In genomic region chr16:23679274-23679985, GRCh38 we compare ENCODE assay signal across 8 cellular contexts. TPM values are rescaled to one million over a fixed set of nuclear protein-coding genes. Genes with fewer than 3 reads are reported as not detected.
DNase-seq lines count a peak whose midpoint lies in the region; ATAC-seq lines count a peak whose summit lies in the region.

No MANE protein-coding gene starts in this region.

- H3K9me3 ChIP-seq in iPS-18c (ENCODE audit: control insufficient read depth, insufficient read depth, low read length), result no peaks in the 10 kb centered on the region

- peaks cover 30% of the 10 kb centered on the region for H3K4me1 Mint-ChIP-seq in activated T-cell treated with anti-CD3 and anti-CD28 coated beads, Interleukin-2, amount 50 U/mL, for 72 hours (ENCODE audit: low read depth)
- H3K4me1 Mint-ChIP-seq in stimulated activated naive CD8-positive, alpha-beta T cell treated with anti-CD3 and anti-CD28 coated beads, Interleukin-15, Interleukin-2, amounts not matched to agents 100 ng/mL and 50 ng/mL, for 24 hours (ENCODE audit: low read depth), result peaks cover 19% of the 10 kb centered on the region

- intact Hi-C loops in sciatic nerve (cut with DNase I), result no loop called here

- H3K27me3 Mint-ChIP-seq in activated T-cell treated with anti-CD3 and anti-CD28 coated beads, Interleukin-2, amount 50 U/mL, for 72 hours (ENCODE audit: low read depth), result no peaks in the 10 kb centered on the region
- no peaks in the 10 kb centered on the region for H3K27me3 Mint-ChIP-seq in stimulated activated naive CD8-positive, alpha-beta T cell treated with anti-CD3 and anti-CD28 coated beads, Interleukin-15, Interleukin-2, amounts not matched to agents 100 ng/mL and 50 ng/mL, for 24 hours

- H3K4me3 Mint-ChIP-seq in activated T-cell treated with anti-CD3 and anti-CD28 coated beads, Interleukin-2, amount 50 U/mL, for 72 hours, result peak overlapping the region; percentile 96
- peak overlapping the region; percentile 92 for H3K4me3 Mint-ChIP-seq in stimulated activated naive CD8-positive, alpha-beta T cell treated with anti-CD3 and anti-CD28 coated beads, Interleukin-15, Interleukin-2, amounts not matched to agents 100 ng/mL and 50 ng/mL, for 24 hours

- DNase-seq in ACHN (peak; percentile 71), GF-D8 (lab: John Stamatoyannopoulos, UW) (peak; percentile 25), NCI-H1092 treated with DMSO at 0.1 percent for 48 hours (lab: John Stamatoyannopoulos, UW) (peak; percentile 17), hypothalamus (lab: John Stamatoyannopoulos, UW) (no peak), sciatic nerve (ENCODE audit: low spot score) (no peak)
- DNase-seq in activated T-cell treated with anti-CD3 and anti-CD28 coated beads, Interleukin-2, amount 50 U/mL, for 72 hours, result peak; percentile 17 to 24

- H3K9me3 Mint-ChIP-seq in activated T-cell treated with anti-CD3 and anti-CD28 coated beads, Interleukin-2, amount 50 U/mL, for 72 hours, result no peaks in the 10 kb centered on the region
- H3K9me3 Mint-ChIP-seq in stimulated activated naive CD8-positive, alpha-beta T cell treated with anti-CD3 and anti-CD28 coated beads, Interleukin-15, Interleukin-2, amounts not matched to agents 100 ng/mL and 50 ng/mL, for 24 hours, result no peaks in the 10 kb centered on the region

- in situ Hi-C loops in ACHN (cut with HindIII; ENCODE audit: low pct_ligation_motif_present, low pct_unique_long_range_greater_than_20kb, low sequenced_read_pairs), result no loop called here

- peak; percentile 8 to 18 for ATAC-seq in activated T-cell treated with anti-CD3 and anti-CD28 coated beads, Interleukin-2, amount 50 U/mL, for 72 hours (replicated peaks in 1 of 2)
- no peak for ATAC-seq in sciatic nerve

- H3K36me3 Mint-ChIP-seq in activated T-cell treated with anti-CD3 and anti-CD28 coated beads, Interleukin-2, amount 50 U/mL, for 72 hours (ENCODE audit: insufficient read depth in 2 of 2), result peaks cover 8 to 13% of the 10 kb centered on the region in 2 donors
- H3K36me3 Mint-ChIP-seq in stimulated activated naive CD8-positive, alpha-beta T cell treated with anti-CD3 and anti-CD28 coated beads, Interleukin-15, Interleukin-2, amounts not matched to agents 100 ng/mL and 50 ng/mL, for 24 hours (ENCODE audit: low read depth), result peaks cover 35% of the 10 kb centered on the region

- H3K27ac Mint-ChIP-seq in activated T-cell treated with anti-CD3 and anti-CD28 coated beads, Interleukin-2, amount 50 U/mL, for 72 hours, result peak overlapping the region; percentile 70
- peak overlapping the region; percentile 49 for H3K27ac Mint-ChIP-seq in stimulated activated naive CD8-positive, alpha-beta T cell treated with anti-CD3 and anti-CD28 coated beads, Interleukin-15, Interleukin-2, amounts not matched to agents 100 ng/mL and 50 ng/mL, for 24 hours

- peak overlapping the region; percentile 95 for H3K4me3 ChIP-seq in iPS-18c (ENCODE audit: insufficient read depth, low read depth, low read length)

RNA-seq across cellular contexts. Expression of gene PLK1, which starts 0.7 kb away (rescaled TPM):
- 100 to 1,000 TPM in 1 of 2 donors, 10 to 100 TPM in 1; 79.5 to 110 TPM for total RNA-seq in activated T-cell treated with anti-CD3 and anti-CD28 coated beads, Interleukin-2, amount 50 U/mL, for 72 hours
- total RNA-seq in sciatic nerve, result 2.6 TPM

RNA-seq across cellular contexts. Expression of gene ERN2, which starts 33.6 kb away (rescaled TPM):
- under 1 TPM in 1 of 2 donors, not detected in 1; 0.24 TPM for total RNA-seq in activated T-cell treated with anti-CD3 and anti-CD28 coated beads, Interleukin-2, amount 50 U/mL, for 72 hours
- not detected for total RNA-seq in sciatic nerve

RNA-seq across cellular contexts. Expression of gene DCTN5, which starts 38.2 kb away (rescaled TPM):
- 10 to 100 TPM; 62.6 to 78.2 TPM for total RNA-seq in activated T-cell treated with anti-CD3 and anti-CD28 coated beads, Interleukin-2, amount 50 U/mL, for 72 hours
- 45.5 TPM for total RNA-seq in sciatic nerve

RNA-seq across cellular contexts. Expression of gene PALB2, which starts 38.3 kb away (rescaled TPM):
- 10 to 100 TPM; 22.2 to 31.7 TPM for total RNA-seq in activated T-cell treated with anti-CD3 and anti-CD28 coated beads, Interleukin-2, amount 50 U/mL, for 72 hours
- total RNA-seq in sciatic nerve, result 15.6 TPM

Comparison
In these comparisons a context has a peak if more than half of its experiments do, and no peak if none do; other contexts are left out.
1. DNase-seq: peak in ACHN (single experiment), GF-D8 (single experiment), NCI-H1092 treated with DMSO at 0.1 percent for 48 hours (single experiment) and activated T-cell treated with anti-CD3 and anti-CD28 coated beads, Interleukin-2, amount 50 U/mL, for 72 hours (2 of 2); none in hypothalamus (0 of 51) and sciatic nerve (single experiment).
2. RNA of gene PLK1, which starts 0.7 kb away (total RNA-seq): 79.5 to 110 TPM in activated T-cell treated with anti-CD3 and anti-CD28 coated beads, Interleukin-2, amount 50 U/mL, for 72 hours; 2.6 TPM in sciatic nerve (single experiment); every median in the first group is over 10 times any median in the second.